21 cellular contexts compared by ENCODE assay signal in the genomic region with DNA sequence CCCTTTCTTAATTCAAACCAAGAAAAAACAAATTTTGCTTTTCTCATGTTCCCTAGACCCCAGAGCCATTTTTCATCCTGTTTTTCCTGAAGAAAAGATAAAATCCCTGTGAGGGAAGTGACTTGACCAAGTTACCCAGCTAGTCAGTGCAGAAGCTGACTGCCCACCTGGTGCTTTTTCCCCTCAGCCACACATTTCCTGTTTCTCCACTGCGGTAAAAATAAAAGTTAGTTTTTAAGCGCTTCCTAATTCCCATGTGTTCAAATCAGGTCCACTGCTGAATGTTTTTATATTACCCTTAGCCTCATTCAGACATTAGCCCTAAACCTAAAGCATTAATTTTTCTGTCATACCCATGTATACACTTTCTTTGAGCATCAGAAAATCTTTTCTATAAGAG. TPM values are rescaled to one million over a fixed set of nuclear protein-coding genes. Genes with fewer than 3 reads are reported as not detected.
DNase-seq lines count a peak whose midpoint lies in the region; ATAC-seq and TF ChIP-seq lines count a peak whose summit lies in the region.
"Had no signal": no experiment of that assay in that cellular context is flagged by ENCODE, and none has a peak within 500 bp of the region (broad histone marks: within the 10 kb centered on the region; RNA-seq: fewer than 3 reads in every experiment).

No MANE protein-coding gene starts in this region.

- H3K9me3 Mint-ChIP-seq in MCF 10A (ENCODE audit: unreplicated experiment): no peaks in the 10 kb centered on the region
- H3K9me3 Mint-ChIP-seq in activated CD8-positive, alpha-beta T cell treated with anti-CD3 and anti-CD28 coated beads for 36 hours: no peaks in the 10 kb centered on the region
- H3K9me3 Mint-ChIP-seq: activated T-helper 2 cell treated with anti-CD3 and anti-CD28 coated beads, Interferon-gamma antibody, Interleukin-2, Interleukin-4, amounts not matched to agents 10 μg/mL and 5 μg/mL and 100 μg/mL, durations not matched to agents 14 hours and 24 hours and 36 hours; CD8-positive, alpha-beta T cell had no signal

- ATAC-seq in left lobe of liver: no peak
- no peak for ATAC-seq in activated CD8-positive, alpha-beta T cell treated with anti-CD3 and anti-CD28 coated beads for 36 hours
- ATAC-seq: CD8-positive, alpha-beta T cell; naive thymus-derived CD8-positive, alpha-beta T cell had no signal

- TF ChIP-seq CTCF in MCF 10A (IDR thresholded peaks at IDR 0.05; ENCODE audit: unreplicated experiment): no peak
- no peak for TF ChIP-seq CTCF in breast epithelium (IDR thresholded peaks at IDR 0.05)
- TF ChIP-seq CTCF in mammary epithelial cell (conservative IDR thresholded peaks at IDR 0.05 in 1 of 2, IDR thresholded peaks at IDR 0.05 in 1 of 2; ENCODE audit: extremely low read depth in 1 of 2, insufficient read depth in 1 of 2, low read depth in 1 of 2, low read length in 2 of 2): no peak
- no peak for TF ChIP-seq CTCF in activated CD8-positive, alpha-beta T cell treated with anti-CD3 and anti-CD28 coated beads for 36 hours (IDR thresholded peaks at IDR 0.05)

- H3K27me3 Mint-ChIP-seq in MCF 10A (ENCODE audit: insufficient read depth, unreplicated experiment): no peaks in the 10 kb centered on the region
- H3K27me3 Mint-ChIP-seq in activated CD8-positive, alpha-beta T cell treated with anti-CD3 and anti-CD28 coated beads for 36 hours: peaks cover 10% of the 10 kb centered on the region
- H3K27me3 Mint-ChIP-seq: progenitor cell of endocrine pancreas had no signal

- intact Hi-C loops in MCF 10A (cut with micrococcal nuclease): no loop called here
- intact Hi-C loops in breast epithelium (cut with DNase I; ENCODE audit: low total_unique reads): no loop called here
- intact Hi-C loops in mammary epithelial cell (cut with micrococcal nuclease): loop anchor here (2.0 kb wide), 1 partner anchor 25 kb away; no protein-coding TSS in a partner anchor
- intact Hi-C loops in activated CD8-positive, alpha-beta T cell treated with anti-CD3 and anti-CD28 coated beads for 36 hours (cut with micrococcal nuclease): no loop called here

- DNase-seq in MCF 10A (ENCODE audit: unreplicated experiment): no peak
- no peak for DNase-seq in breast epithelium (ENCODE audit: low spot score in 2 of 2)
- no peak for DNase-seq in mammary epithelial cell
- peak; percentile 35 for DNase-seq in kidney tubule cell (ENCODE audit: low spot score)
- DNase-seq in SKM-1 treated with dmso at 0.1 percent for 144 hours (lab: John Stamatoyannopoulos, UW; ENCODE audit: unreplicated experiment): no peak
- DNase-seq in left lobe of liver (ENCODE audit: low spot score): no peak
- DNase-seq in activated CD8-positive, alpha-beta T cell treated with anti-CD3 and anti-CD28 coated beads for 36 hours: no peak
- no peak for DNase-seq in NCI-H69 (lab: John Stamatoyannopoulos, UW)
- DNase-seq: activated CD4-positive, CD25-positive, alpha-beta regulatory T cell; CD8-positive, alpha-beta T cell; DND-41; MM.1S; naive thymus-derived CD8-positive, alpha-beta T cell; NCI-H1930; stimulated activated CD4-positive, alpha-beta T cell treated with anti-CD3 and anti-CD28 coated beads, Interleukin-12 subunit alpha, Interleukin-12 subunit beta, amount 100 ng/mL, for 4 hours; stimulated activated naive CD4-positive, alpha-beta T cell; upper lobe of left lung had no signal

- no peaks in the 10 kb centered on the region for H4K20me1 ChIP-seq in mammary epithelial cell (ENCODE audit: insufficient read depth, low read length)

- H3K9me3 ChIP-seq in breast epithelium (no peaks in the 10 kb centered on the region), mammary epithelial cell (replicated peaks; ENCODE audit: insufficient read depth, low read length) (no peaks in the 10 kb centered on the region)
- H3K9me3 ChIP-seq: adrenal gland, upper lobe of left lung had no signal

- H2AFZ ChIP-seq in mammary epithelial cell (ENCODE audit: low read depth, low read length): no peak overlapping the region

- 87% methylated on average over 2 of the region's 2 CpGs for WGBS in mammary epithelial cell (ENCODE audit: low coverage, missing lambda C conversion rate)

- in situ Hi-C loops in mammary epithelial cell (cut with MboI; ENCODE audit: low sequenced_read_pairs in 2 of 2): no loop called here

- no peak for TF ChIP-seq POLR2A in breast epithelium (IDR thresholded peaks at IDR 0.05)

- H3K36me3 Mint-ChIP-seq in MCF 10A (ENCODE audit: insufficient read depth, unreplicated experiment): no peaks in the 10 kb centered on the region
- no peaks in the 10 kb centered on the region for H3K36me3 Mint-ChIP-seq in activated CD8-positive, alpha-beta T cell treated with anti-CD3 and anti-CD28 coated beads for 36 hours (ENCODE audit: low read depth)
- H3K36me3 Mint-ChIP-seq: CD8-positive, alpha-beta T cell; naive thymus-derived CD8-positive, alpha-beta T cell had no signal

- CTCF ChIA-PET in MCF 10A (lab: Yijun Ruan, JAX): interaction anchor here (0.8 to 1.6 kb wide), 2 partner anchors 50 to 73 kb away, joined by 3 to 6 read pairs; no protein-coding TSS in a partner anchor
- CTCF ChIA-PET in mammary epithelial cell (lab: Charles Lee; ENCODE audit: low non-redundant PET): no interaction called here
- CTCF ChIA-PET in activated CD8-positive, alpha-beta T cell treated with anti-CD3 and anti-CD28 coated beads for 36 hours (lab: Charles Lee): interaction anchor here (1.0 kb wide), 1 partner anchor 51 kb away, joined by 3 read pairs; no protein-coding TSS in a partner anchor

- H3K79me2 ChIP-seq in mammary epithelial cell (ENCODE audit: insufficient read depth, low read length): peaks cover 76% of the 10 kb centered on the region

- dilution Hi-C loops in mammary epithelial cell (cut with HindIII; ENCODE audit: low sequenced_read_pairs): no loop called here

- peak overlapping the region; percentile 52 for H3K9ac ChIP-seq in mammary epithelial cell (ENCODE audit: insufficient read depth, low read length)

- H3K36me3 ChIP-seq in breast epithelium (no peaks in the 10 kb centered on the region), mammary epithelial cell (ENCODE audit: insufficient read depth, low read length) (no peaks in the 10 kb centered on the region)
- H3K36me3 ChIP-seq: adrenal gland, upper lobe of left lung had no signal

- H3K27ac ChIP-seq in breast epithelium: no peak overlapping the region
- peak overlapping the region; percentile 72 for H3K27ac ChIP-seq in mammary epithelial cell (ENCODE audit: insufficient read depth, low read depth, low read length)
- H3K27ac ChIP-seq: upper lobe of left lung had no signal

- H3K4me2 ChIP-seq in mammary epithelial cell (ENCODE audit: insufficient read depth, low read depth, low read length): peak overlapping the region; percentile 62

- BruUV-seq in MCF 10A (replicated peaks; lab: Mats Ljungman, UMichigan) (no TSS peak), mammary epithelial cell (replicated peaks; lab: Mats Ljungman, UMichigan) (no TSS peak)

- no peak overlapping the region for H3K4me3 ChIP-seq in breast epithelium
- H3K4me3 ChIP-seq in mammary epithelial cell (replicated peaks in 1 of 3; ENCODE audit: insufficient read depth in 1 of 3, low read depth in 2 of 3, low read length in 3 of 3): no peak overlapping the region
- H3K4me3 ChIP-seq: adrenal gland, lung, upper lobe of left lung had no signal

- H3K27ac Mint-ChIP-seq in MCF 10A (ENCODE audit: low read depth, unreplicated experiment): peak overlapping the region; percentile 93
- H3K27ac Mint-ChIP-seq in activated CD8-positive, alpha-beta T cell treated with anti-CD3 and anti-CD28 coated beads for 36 hours: no peak overlapping the region
- H3K27ac Mint-ChIP-seq: activated T-helper 2 cell treated with anti-CD3 and anti-CD28 coated beads, Interferon-gamma antibody, Interleukin-2, Interleukin-4, amounts not matched to agents 10 μg/mL and 5 μg/mL and 100 μg/mL, durations not matched to agents 14 hours and 24 hours and 36 hours; CD8-positive, alpha-beta T cell; naive thymus-derived CD8-positive, alpha-beta T cell; progenitor cell of endocrine pancreas had no signal

- peaks cover 21% of the 10 kb centered on the region for H3K4me1 Mint-ChIP-seq in MCF 10A (ENCODE audit: insufficient read depth, unreplicated experiment)
- peaks cover 7% of the 10 kb centered on the region for H3K4me1 Mint-ChIP-seq in activated CD8-positive, alpha-beta T cell treated with anti-CD3 and anti-CD28 coated beads for 36 hours (ENCODE audit: low read depth)

- no peak overlapping the region for H3K4me3 Mint-ChIP-seq in MCF 10A (ENCODE audit: unreplicated experiment)
- no peak overlapping the region for H3K4me3 Mint-ChIP-seq in activated CD8-positive, alpha-beta T cell treated with anti-CD3 and anti-CD28 coated beads for 36 hours
- H3K4me3 Mint-ChIP-seq: CD8-positive, alpha-beta T cell; naive thymus-derived CD8-positive, alpha-beta T cell had no signal

- no peaks in the 10 kb centered on the region for H3K4me1 ChIP-seq in breast epithelium
- peaks cover 26% of the 10 kb centered on the region for H3K4me1 ChIP-seq in mammary epithelial cell (ENCODE audit: insufficient read depth, low read length)
- H3K4me1 ChIP-seq: adrenal gland, upper lobe of left lung had no signal

- POLR2A ChIA-PET in MCF 10A (lab: Yijun Ruan, JAX): interaction anchor here (0.8 to 1.0 kb wide), 4 partner anchors 18 to 64 kb away, joined by 3 to 6 read pairs (median 3); no protein-coding TSS in a partner anchor
- POLR2A ChIA-PET in activated CD8-positive, alpha-beta T cell treated with anti-CD3 and anti-CD28 coated beads for 36 hours (lab: Charles Lee): interaction anchor here (0.6 kb wide), 1 partner anchor 309 kb away, joined by 3 read pairs; no protein-coding TSS in a partner anchor

- no peaks in the 10 kb centered on the region for H3K27me3 ChIP-seq in breast epithelium
- H3K27me3 ChIP-seq in mammary epithelial cell (ENCODE audit: insufficient read depth, low read length): no peaks in the 10 kb centered on the region
- H3K27me3 ChIP-seq: adrenal gland, upper lobe of left lung had no signal

RNA-seq across cellular contexts. Expression of a gene that starts 26.1 kb away (rescaled TPM):
- total RNA-seq in MCF 10A (2022) (7.1 and 7.5 TPM in 2 replicates), breast epithelium (10 to 100 TPM; 10.4 to 43.6 (median 20.6) TPM), mammary epithelial cell (10 to 100 TPM; 16.4 to 20.0 TPM), left lobe of liver (1.5 TPM)
- polyA plus RNA-seq in mammary epithelial cell: 8.4 TPM
- polyA minus RNA-seq in mammary epithelial cell: 26.2 TPM
- total RNA-seq in activated CD8-positive, alpha-beta T cell treated with anti-CD3 and anti-CD28 coated beads for 36 hours: under 1 TPM; 0.16 to 0.51 TPM
